ENCODE assay signal across 13 cellular contexts in genomic region chr6:319177-320131, GRCh38. TPM values are rescaled to one million over a fixed set of nuclear protein-coding genes. Genes with fewer than 3 reads are reported as not detected.
DNase-seq lines count a peak whose midpoint lies in the region; ATAC-seq, FAIRE-seq and TF ChIP-seq lines count a peak whose summit lies in the region.
"Had no signal": no experiment of that assay in that cellular context is flagged by ENCODE, and none has a peak within 500 bp of the region (broad histone marks: within the 10 kb centered on the region; RNA-seq: fewer than 3 reads in every experiment).

No MANE protein-coding gene starts in this region.

- no peak overlapping the region for H2AFZ ChIP-seq in GM12878 (ENCODE audit: control insufficient read depth, low read depth, low read length)

- FAIRE-seq in GM12878 (lab: Jason Lieb, UNC) = peak; percentile 73

- peaks cover 88% of the 10 kb centered on the region for H3K79me2 ChIP-seq in GM12878 (ENCODE audit: control insufficient read depth, insufficient read depth, low read length)

- peak; percentile 72 to 85; a peak in 3 of 4 replicates for TF ChIP-seq EP300 in GM12878 (IDR thresholded peaks at IDR 0.05; ENCODE audit: borderline replicate concordance in 1 of 2, control insufficient read depth in 1 of 2, low read depth in 2 of 2, low read length in 2 of 2)

- no peaks in the 10 kb centered on the region for H3K9me3 ChIP-seq in GM12878 (replicated peaks; ENCODE audit: control insufficient read depth, insufficient read depth, low read length)
- H3K9me3 ChIP-seq: ovary had no signal

- SMC1A ChIA-PET in GM12878 (lab: Charles Lee; ENCODE audit: uncharacterized antibody, unreplicated experiment) = interaction anchor here (0.7 to 13.7 kb wide), 21 partner anchors 12 to 130 kb away, joined by 3 to 707 read pairs (median 6); no protein-coding TSS in a partner anchor

- TF ChIP-seq RAD21 in GM12878 (IDR thresholded peaks at IDR 0.05; ENCODE audit: insufficient read depth, low read depth, low read length) = no peak

- BruUV-seq in GM12878 (replicated peaks; lab: Mats Ljungman, UMichigan) = TSS peak; percentile 81

- TF ChIP-seq CTCF in GM12878 (IDR thresholded peaks at IDR 0.05 in 2 of 3, conservative IDR thresholded peaks at IDR 0.05 in 1 of 3; ENCODE audit: control insufficient read depth in 2 of 3, extremely low read depth in 1 of 3, insufficient read depth in 1 of 3, low read depth in 3 of 3, low read length in 3 of 3) = no peak

- CTCF ChIA-PET in GM12878 (lab: Yijun Ruan, JAX) = interaction anchor here (0.7 to 8.6 kb wide), 16 partner anchors 9 to 128 kb away, joined by 3 to 94 read pairs (median 4); no protein-coding TSS in a partner anchor

- WGBS in GM12878 (ENCODE audit: insufficient coverage, insufficient replicate concordance, low lambda C conversion rate, missing lambda C conversion rate) = 14% methylated on average over 14 of the region's 14 CpGs

- no peaks in the 10 kb centered on the region for H4K20me1 ChIP-seq in GM12878 (ENCODE audit: control insufficient read depth, insufficient read depth)

- DNase-seq in activated CD4-positive, CD25-positive, alpha-beta regulatory T cell (lab: John Stamatoyannopoulos, UW) = no peak
- peak; percentile 95 for DNase-seq in GM12878 (ENCODE audit: low read depth, low spot score)
- DNase-seq in SW 1271 (lab: John Stamatoyannopoulos, UW) = no peak
- DNase-seq in NCI-H345 (lab: John Stamatoyannopoulos, UW) = no peak
- no peak for DNase-seq in erythroblast (lab: John Stamatoyannopoulos, UW)
- DNase-seq: activated naive CD8-positive, alpha-beta T cell treated with anti-CD3 and anti-CD28 coated beads, Interleukin-2, amount 50 U/mL, for 24 hours; GF-D8; NCI-H446 treated with DMSO at 0.1 percent for 48 hours; ovary had no signal

- H3K4me2 ChIP-seq in GM12878 (ENCODE audit: control insufficient read depth, insufficient read depth) = peak overlapping the region; percentile 84

- no peak for TF ChIP-seq POLR2A in GM12878 (IDR thresholded peaks at IDR 0.05; ENCODE audit: low read depth, low read length)
- TF ChIP-seq POLR2A in erythroblast (IDR thresholded peaks at IDR 0.05; ENCODE audit: low read length) = no peak

- H3K27me3 ChIP-seq in GM12878 (replicated peaks in 1 of 2; ENCODE audit: control insufficient read depth in 2 of 2, insufficient read depth in 2 of 2, low read length in 1 of 2) = no peaks in the 10 kb centered on the region
- H3K27me3 ChIP-seq: ovary had no signal

- peaks cover 14 to 18% of the 10 kb centered on the region in 2 experiments for H3K36me3 ChIP-seq in GM12878 (ENCODE audit: control insufficient read depth in 2 of 2, insufficient read depth in 2 of 2, low read length in 1 of 2)
- H3K36me3 ChIP-seq: ovary had no signal

- in situ Hi-C loops in GM12878 (cut with MboI) = no loop called here

- H3K4me3 ChIP-seq in GM12878 = peak overlapping the region; percentile 57
- H3K4me3 ChIP-seq: ovary had no signal

- intact Hi-C loops in GM12878 (cut with micrococcal nuclease; ENCODE audit: unreplicated experiment) = loop anchor here (1.0 to 5.0 kb wide), 2 partner anchors 23 to 132 kb away; no protein-coding TSS in a partner anchor

- H3K9ac ChIP-seq in GM12878 (ENCODE audit: control insufficient read depth, insufficient read depth, low read length) = peak overlapping the region; percentile 73

- RAD21 ChIA-PET in GM12878 (lab: Charles Lee; ENCODE audit: unreplicated experiment) = interaction anchor here (0.8 to 13.0 kb wide), 17 partner anchors 11 to 101 kb away, joined by 3 to 256 read pairs (median 5); partner anchors contain the start of genes DUSP22 and IRF4

- POLR2A ChIA-PET in GM12878 (lab: Charles Lee) = interaction anchor here (0.9 to 13.8 kb wide), 13 partner anchors 12 to 96 kb away, joined by 3 to 227 read pairs (median 6); partner anchors contain the start of gene DUSP22

- peak; percentile 72 to 74 for ATAC-seq in activated CD4-positive, CD25-positive, alpha-beta regulatory T cell treated with anti-CD3 and anti-CD28 coated beads, Interleukin-2, amount 50 U/mL, for 24 hours
- peak; percentile 24 for ATAC-seq in GM19452 (IDR thresholded peaks at IDR 0.05; ENCODE audit: unreplicated experiment)
- peak; percentile 34 for ATAC-seq in HG03039 (IDR thresholded peaks at IDR 0.05; ENCODE audit: unreplicated experiment)
- ATAC-seq in GM12878 = peak; percentile 50
- ATAC-seq: activated naive CD8-positive, alpha-beta T cell treated with anti-CD3 and anti-CD28 coated beads, Interleukin-2, amount 50 U/mL, for 24 hours had no signal

- H3K27ac ChIP-seq in GM12878 (ENCODE audit: control insufficient read depth, insufficient read depth) = peak overlapping the region; percentile 92
- H3K27ac ChIP-seq: 22Rv1, ovary had no signal

- H3K4me1 ChIP-seq in GM12878 (ENCODE audit: control insufficient read depth, insufficient read depth, low read length) = peaks cover 98% of the 10 kb centered on the region

TF ChIP-seq in GM12878, 131 proteins besides CTCF, POLR2A, EP300 and RAD21 (continues in another document):
- TF ChIP-seq ZBTB4 (CRISPR knock-in tag; IDR thresholded peaks at IDR 0.05) (peak; percentile 84), ZBTB40 (IDR thresholded peaks at IDR 0.05; ENCODE audit: borderline replicate concordance) (no peak), POLR2AphosphoS2 (IDR thresholded peaks at IDR 0.05; ENCODE audit: low read depth, low read length) (0 out of 2 replicates have a peak, but pooled peaks have one; percentile 35), ASH2L (IDR thresholded peaks at IDR 0.05; ENCODE audit: borderline replicate concordance, low read depth) (peak; percentile 85; the same call in 1 of the 2 replicates)

RNA-seq across cellular contexts. Expression of gene DUSP22, which starts 27.2 kb away (rescaled TPM):
- total RNA-seq in GM12878 (2013; cell fraction: nucleolus; rRNA removed) = 632 and 708 TPM in 2 replicates
- total RNA-seq in GM12878 (2014; rRNA removed) (113 and 123 TPM in 2 replicates), GM12878 (2014; rRNA removed; fragmentation: Illumina TruSeq; extraction: Trizol) (80.6 and 83.3 TPM in 2 replicates), GM12878 (2021) (125 and 130 TPM in 2 replicates)
- 128 TPM for polyA plus RNA-seq in GM12878 (2011; ENCODE audit: low read depth)
- polyA plus RNA-seq in GM12878 (2011; rRNA removed) (78.9 and 80.1 TPM in 2 replicates), GM12878 (2014; fragmentation: Illumina TruSeq; extraction: Trizol) (87.9 and 101 TPM in 2 replicates), GM12878 (2014; fragmentation: Nextera tagmentation; extraction: Ambion mirVana) (10 to 100 TPM; 93.4 to 99.7 TPM), GM12878 (2014; rRNA removed) (138 and 147 TPM in 2 replicates), GM12878 (2016; fragmentation: Nextera tagmentation; extraction: Ambion mirVana) (100 to 1,000 TPM; 150 to 156 TPM)
- polyA plus RNA-seq in GM12878 (2011; cell fraction: cytosol; rRNA removed) = 109 and 115 TPM in 2 replicates
- polyA plus RNA-seq in GM12878 (2011; cell fraction: nucleus; rRNA removed) = 359 and 389 TPM in 2 replicates
- 121 and 164 TPM in 2 replicates for polyA plus RNA-seq in GM12878 (2012)
- 84.5 and 84.7 TPM in 2 replicates for polyA minus RNA-seq in GM12878 (2011; rRNA and poly(A)+ RNA removed)
- 15.5 and 16.8 TPM in 2 replicates for polyA minus RNA-seq in GM12878 (2011; cell fraction: cytosol; rRNA and poly(A)+ RNA removed)
- 118 and 156 TPM in 2 replicates for polyA minus RNA-seq in GM12878 (2011; cell fraction: nucleus; rRNA and poly(A)+ RNA removed)
